ENCODE assay signal across 20 cellular contexts in genomic region chr2:37633234-37633633, GRCh38. TPM values are rescaled to one million over a fixed set of nuclear protein-coding genes. Genes with fewer than 3 reads are reported as not detected.
A peak's percentile ranks its signal among the peaks of the same experiment; 100 is the strongest.
DNase-seq lines count a peak whose midpoint lies in the region; ATAC-seq, FAIRE-seq and TF ChIP-seq lines count a peak whose summit lies in the region.
"Had no signal": no experiment of that assay in that cellular context is flagged by ENCODE, and none has a peak within 500 bp of the region (broad histone marks: within the 10 kb centered on the region; RNA-seq: fewer than 3 reads in every experiment).

No MANE protein-coding gene starts in this region.

- TF ChIP-seq EP300 in GM12878 (IDR thresholded peaks at IDR 0.05; ENCODE audit: borderline replicate concordance in 1 of 2, control insufficient read depth in 1 of 2, low read depth in 2 of 2, low read length in 2 of 2), result no peak

- in situ Hi-C loops in GM12878 (cut with MboI), result no loop called here

- no peak overlapping the region; the same call in 1 of the 2 replicates for H3K4me2 ChIP-seq in GM12878 (ENCODE audit: control insufficient read depth, insufficient read depth)
- no peak overlapping the region for H3K4me2 ChIP-seq in mesendoderm (ENCODE audit: low read length)

- CTCF ChIA-PET in CD4-positive, alpha-beta T cell (lab: Charles Lee), result interaction anchor here (0.6 to 2.0 kb wide), 2 partner anchors 16 to 110 kb away, joined by 3 to 8 read pairs; no protein-coding TSS in a partner anchor
- CTCF ChIA-PET in CD8-positive, alpha-beta memory T cell (lab: Charles Lee), result interaction anchor here (0.8 to 1.6 kb wide), 2 partner anchors 10 to 15 kb away, joined by 3 read pairs; no protein-coding TSS in a partner anchor
- CTCF ChIA-PET in GM12878 (lab: Yijun Ruan, JAX), result interaction anchor here (0.7 to 3.1 kb wide), 5 partner anchors 11 to 456 kb away, joined by 3 to 32 read pairs (median 4); no protein-coding TSS in a partner anchor

- no peaks in the 10 kb centered on the region for H3K27me3 ChIP-seq in CD4-positive, alpha-beta T cell (ENCODE audit: control insufficient read depth, insufficient read depth, low read length)
- H3K27me3 ChIP-seq in CD8-positive, alpha-beta memory T cell (ENCODE audit: insufficient read depth, low read length, poor library complexity, severe bottlenecking), result no peaks in the 10 kb centered on the region
- H3K27me3 ChIP-seq in GM12878 (replicated peaks in 1 of 2; ENCODE audit: control insufficient read depth in 2 of 2, insufficient read depth in 2 of 2, low read length in 1 of 2) (no peaks in the 10 kb centered on the region), mesendoderm (ENCODE audit: insufficient read depth, low read length, poor library complexity) (no peaks in the 10 kb centered on the region), heart right ventricle (no peaks in the 10 kb centered on the region)

- DNase-seq in CD4-positive, alpha-beta T cell, result no peak
- DNase-seq in CD8-positive, alpha-beta memory T cell, result no peak
- DNase-seq in GM12878 (ENCODE audit: low read depth, low spot score) (no peak), mesendoderm (peak; percentile 63), heart right ventricle (no peak)
- no peak for DNase-seq in central memory CD4-positive, alpha-beta T cell
- DNase-seq: ACHN, Calu3, GF-D8, KG1, NCI-H1105 treated with DMSO at 0.1 percent for 48 hours, NCI-H1694, NCI-H2081 treated with DMSO at 0.1 percent for 48 hours had no signal

- H3K27ac Mint-ChIP-seq in CD4-positive, alpha-beta T cell, result peak overlapping the region; percentile 88
- peak overlapping the region; percentile 91 to 99 (median 94) for H3K27ac Mint-ChIP-seq in CD8-positive, alpha-beta memory T cell

- H3K9me3 ChIP-seq in CD4-positive, alpha-beta T cell (ENCODE audit: control insufficient read depth, low read length), result no peaks in the 10 kb centered on the region
- H3K9me3 ChIP-seq in CD8-positive, alpha-beta memory T cell (ENCODE audit: low read length), result no peaks in the 10 kb centered on the region
- H3K9me3 ChIP-seq in GM12878 (replicated peaks; ENCODE audit: control insufficient read depth, insufficient read depth, low read length) (no peaks in the 10 kb centered on the region; the same call in 2 of the 3 replicates), heart right ventricle (no peaks in the 10 kb centered on the region)

- no peak overlapping the region for H3K27ac ChIP-seq in CD4-positive, alpha-beta T cell (ENCODE audit: low read depth, low read length)
- no peak overlapping the region for H3K27ac ChIP-seq in CD8-positive, alpha-beta memory T cell (ENCODE audit: low read depth, low read length)
- peak overlapping the region; percentile 43 for H3K27ac ChIP-seq in GM12878 (ENCODE audit: control insufficient read depth, insufficient read depth)
- no peak overlapping the region for H3K27ac ChIP-seq in mesendoderm (ENCODE audit: low read depth, low read length)
- no peak overlapping the region for H3K27ac ChIP-seq in heart right ventricle
- H3K27ac ChIP-seq: C4-2B had no signal

- H2AK5ac ChIP-seq in mesendoderm (ENCODE audit: low read length), result no peak overlapping the region

- no peaks in the 10 kb centered on the region for H3K79me1 ChIP-seq in mesendoderm (ENCODE audit: low read length)

- H3K4me3 ChIP-seq in CD8-positive, alpha-beta memory T cell (ENCODE audit: low read length), result no peak overlapping the region
- H3K4me3 ChIP-seq in GM12878, result no peak overlapping the region
- no peak overlapping the region for H3K4me3 ChIP-seq in mesendoderm (ENCODE audit: low read length)
- H3K4me3 ChIP-seq in heart right ventricle, result no peak overlapping the region

- H2BK120ac ChIP-seq in mesendoderm (ENCODE audit: low read depth, low read length), result no peak overlapping the region

- no peak for ATAC-seq in CD4-positive, alpha-beta T cell (ENCODE audit: poor library complexity)
- ATAC-seq in GM12878 (no peak), HG02970 (IDR thresholded peaks at IDR 0.05; ENCODE audit: low FRiP score, unreplicated experiment) (no peak), heart right ventricle (no peak)
- ATAC-seq: HepG2, Right ventricle myocardium inferior had no signal

- no peak overlapping the region for H3K18ac ChIP-seq in mesendoderm (ENCODE audit: low read length)

- no peak for TF ChIP-seq CTCF in CD4-positive, alpha-beta T cell (IDR thresholded peaks at IDR 0.05)
- TF ChIP-seq CTCF in GM12878 (IDR thresholded peaks at IDR 0.05 in 2 of 3, conservative IDR thresholded peaks at IDR 0.05 in 1 of 3; ENCODE audit: control insufficient read depth in 2 of 3, extremely low read depth in 1 of 3, insufficient read depth in 1 of 3, low read depth in 3 of 3, low read length in 3 of 3) (no peak), heart right ventricle (IDR thresholded peaks at IDR 0.05) (no peak)

- no peaks in the 10 kb centered on the region for H3K36me3 Mint-ChIP-seq in CD4-positive, alpha-beta T cell (ENCODE audit: low read depth)
- H3K36me3 Mint-ChIP-seq in CD8-positive, alpha-beta memory T cell, result peaks cover 15 to 33% (median 21%) of the 10 kb centered on the region in 3 donors

- H2BK5ac ChIP-seq in mesendoderm (ENCODE audit: low read length), result no peak overlapping the region

- no TSS peak for BruUV-seq in GM12878 (replicated peaks; lab: Mats Ljungman, UMichigan)

- 100% methylated on average over 1 of the region's 1 CpG for WGBS in GM12878 (ENCODE audit: insufficient coverage, insufficient replicate concordance, low lambda C conversion rate, missing lambda C conversion rate)
- WGBS in mesendoderm (ENCODE audit: extremely low coverage, insufficient coverage, low lambda C conversion rate), result no CpG with 5 or more reads among the region's 1 CpG
- WGBS in heart right ventricle, 2 donors, result 78 to 90% methylated on average over 1 of the region's 1 CpG

- no peaks in the 10 kb centered on the region for H3K9me3 Mint-ChIP-seq in CD4-positive, alpha-beta T cell
- no peaks in the 10 kb centered on the region for H3K9me3 Mint-ChIP-seq in CD8-positive, alpha-beta memory T cell

- H3K4me1 ChIP-seq in CD8-positive, alpha-beta memory T cell (ENCODE audit: insufficient read depth, low read length), result peaks cover 49% of the 10 kb centered on the region
- H3K4me1 ChIP-seq in GM12878 (ENCODE audit: control insufficient read depth, insufficient read depth, low read length) (peaks cover 37% of the 10 kb centered on the region), mesendoderm (ENCODE audit: control insufficient read depth, low read depth, low read length) (peaks cover 2% of the 10 kb centered on the region), heart right ventricle (peaks cover 0 to 54% (median 11%) of the 10 kb centered on the region in 9 donors)

- no peak overlapping the region for H3K4me3 Mint-ChIP-seq in CD4-positive, alpha-beta T cell
- H3K4me3 Mint-ChIP-seq in CD8-positive, alpha-beta memory T cell, result peak overlapping the region in 3 of 7 donors; percentile 7 to 58 (median 52)

- no peaks in the 10 kb centered on the region for H3K36me3 ChIP-seq in CD8-positive, alpha-beta memory T cell (ENCODE audit: insufficient read depth, low read length)
- H3K36me3 ChIP-seq in GM12878 (ENCODE audit: control insufficient read depth in 2 of 2, insufficient read depth in 2 of 2, low read length in 1 of 2) (0 out of 4 replicates have a peak, but pooled peaks cover 0 to 4% of the 10 kb centered on the region in 2 experiments), mesendoderm (ENCODE audit: control insufficient read depth, insufficient read depth, low read length) (no peaks in the 10 kb centered on the region), heart right ventricle (no peaks in the 10 kb centered on the region)

- H3K4me1 Mint-ChIP-seq in CD4-positive, alpha-beta T cell (ENCODE audit: low read depth), result peaks cover 79% of the 10 kb centered on the region
- peaks cover 84 to 90% (median 85%) of the 10 kb centered on the region in 3 donors for H3K4me1 Mint-ChIP-seq in CD8-positive, alpha-beta memory T cell

- peaks cover 40% of the 10 kb centered on the region for H3K79me2 ChIP-seq in GM12878 (ENCODE audit: control insufficient read depth, insufficient read depth, low read length)
- H3K79me2 ChIP-seq in mesendoderm (ENCODE audit: control insufficient read depth, insufficient read depth, low read length), result no peaks in the 10 kb centered on the region

- no peaks in the 10 kb centered on the region for H4K20me1 ChIP-seq in GM12878 (ENCODE audit: control insufficient read depth, insufficient read depth)

- FAIRE-seq in GM12878 (lab: Jason Lieb, UNC), result no peak
- FAIRE-seq: GM18507, H54, HepG2, RCC 7860 had no signal

- POLR2A ChIA-PET in CD4-positive, alpha-beta T cell (lab: Charles Lee), result interaction anchor here (0.6 to 1.7 kb wide), 3 partner anchors 12 to 23 kb away, joined by 3 to 6 read pairs (median 3); no protein-coding TSS in a partner anchor
- POLR2A ChIA-PET in CD8-positive, alpha-beta memory T cell (lab: Charles Lee), result interaction anchor here (1.2 kb wide), 1 partner anchor 9 kb away, joined by 3 read pairs; no protein-coding TSS in a partner anchor
- POLR2A ChIA-PET in GM12878 (lab: Charles Lee), result interaction anchor here (0.9 to 6.2 kb wide), 5 partner anchors 11 to 94 kb away, joined by 3 to 62 read pairs (median 3); no protein-coding TSS in a partner anchor

- SMC1A ChIA-PET in GM12878 (lab: Charles Lee; ENCODE audit: uncharacterized antibody, unreplicated experiment), result interaction anchor here (0.8 to 7.5 kb wide), 12 partner anchors 11 to 244 kb away, joined by 3 to 118 read pairs (median 5); no protein-coding TSS in a partner anchor

- H4K8ac ChIP-seq in mesendoderm (ENCODE audit: low read depth, low read length), result no peak overlapping the region

- no peak overlapping the region for H4K5ac ChIP-seq in mesendoderm (ENCODE audit: low read length)

- no peak overlapping the region for H3K56ac ChIP-seq in mesendoderm (ENCODE audit: low read length)

- no peak for TF ChIP-seq POLR2A in GM12878 (IDR thresholded peaks at IDR 0.05; ENCODE audit: low read depth, low read length)

- intact Hi-C loops in CD4-positive, alpha-beta T cell (cut with DNase I, micrococcal nuclease), result no loop called here
- intact Hi-C loops in GM12878 (cut with micrococcal nuclease; ENCODE audit: unreplicated experiment) (no loop called here), heart right ventricle (cut with DNase I) (no loop called here)

- TF ChIP-seq RAD21 in GM12878 (IDR thresholded peaks at IDR 0.05; ENCODE audit: insufficient read depth, low read depth, low read length), result no peak

- no peak overlapping the region; the same call in 1 of the 2 replicates for H3K9ac ChIP-seq in GM12878 (ENCODE audit: control insufficient read depth, insufficient read depth, low read length)
- H3K9ac ChIP-seq in mesendoderm (ENCODE audit: low read length), result no peak overlapping the region

- H3K4ac ChIP-seq in mesendoderm (ENCODE audit: low read depth, low read length), result no peak overlapping the region

- no peak overlapping the region for H3K23ac ChIP-seq in mesendoderm (ENCODE audit: low read length)

- RAD21 ChIA-PET in GM12878 (lab: Charles Lee; ENCODE audit: unreplicated experiment), result interaction anchor here (0.7 to 5.6 kb wide), 9 partner anchors 11 to 244 kb away, joined by 3 to 40 read pairs (median 5); no protein-coding TSS in a partner anchor

- no peak overlapping the region for H2AFZ ChIP-seq in GM12878 (ENCODE audit: control insufficient read depth, low read depth, low read length)

- no peaks in the 10 kb centered on the region for H3K27me3 Mint-ChIP-seq in CD4-positive, alpha-beta T cell
- H3K27me3 Mint-ChIP-seq in CD8-positive, alpha-beta memory T cell, result no peaks in the 10 kb centered on the region

- no peak overlapping the region for H2BK15ac ChIP-seq in mesendoderm (replicated peaks; ENCODE audit: low read depth)

RNA-seq across cellular contexts. Expression of gene CDC42EP3, which starts 38.2 kb away (rescaled TPM):
- total RNA-seq in CD4-positive, alpha-beta T cell, result 10 to 100 TPM; 20.6 to 24.1 TPM
- 10 to 100 TPM; 37.1 to 39.1 TPM for total RNA-seq in CD8-positive, alpha-beta memory T cell
- polyA plus RNA-seq in CD8-positive, alpha-beta memory T cell, result 141 TPM
- total RNA-seq in GM12878 (2013; cell fraction: nucleolus; rRNA removed), result 36.3 and 37.4 TPM in 2 replicates
- total RNA-seq in GM12878 (2014; rRNA removed) (36.2 and 36.9 TPM in 2 replicates), GM12878 (2014; rRNA removed; fragmentation: Illumina TruSeq; extraction: Trizol) (44.6 and 46.5 TPM in 2 replicates), GM12878 (2021) (63.1 and 67.6 TPM in 2 replicates), heart right ventricle (100 to 1,000 TPM in 6 of 10 donors, 10 to 100 TPM in 4; 67.3 to 188 (median 143) TPM)
- polyA plus RNA-seq in GM12878 (2011; ENCODE audit: low read depth), result 8.8 TPM
- polyA plus RNA-seq in GM12878 (2011; rRNA removed) (47.3 and 47.4 TPM in 2 replicates), GM12878 (2014; fragmentation: Illumina TruSeq; extraction: Trizol) (86.9 and 109 TPM in 2 replicates), GM12878 (2014; fragmentation: Nextera tagmentation; extraction: Ambion mirVana) (10 to 100 TPM; 11.8 to 16.1 TPM), GM12878 (2014; rRNA removed) (59.1 and 61.4 TPM in 2 replicates), GM12878 (2016; fragmentation: Nextera tagmentation; extraction: Ambion mirVana) (10 to 100 TPM; 58.4 to 66.1 TPM), heart right ventricle (10 to 100 TPM; 28.4 to 32.9 TPM)
- polyA plus RNA-seq in GM12878 (2011; cell fraction: cytosol; rRNA removed), result 51.0 and 62.8 TPM in 2 replicates
- 33.6 and 47.7 TPM in 2 replicates for polyA plus RNA-seq in GM12878 (2011; cell fraction: nucleus; rRNA removed)
- 13.6 and 28.5 TPM in 2 replicates for polyA plus RNA-seq in GM12878 (2012)
- 32.6 and 52.1 TPM in 2 replicates for polyA minus RNA-seq in GM12878 (2011; rRNA and poly(A)+ RNA removed)
- 18.0 and 24.0 TPM in 2 replicates for polyA minus RNA-seq in GM12878 (2011; cell fraction: cytosol; rRNA and poly(A)+ RNA removed)
- polyA minus RNA-seq in GM12878 (2011; cell fraction: nucleus; rRNA and poly(A)+ RNA removed), result 19.7 and 24.1 TPM in 2 replicates
- 32.7 TPM for polyA plus RNA-seq in mesendoderm (2013, experiment 1 of 2)
- 32.9 TPM for polyA plus RNA-seq in mesendoderm (2013, experiment 2 of 2)
- total RNA-seq: HepG2 had no signal
